10 cellular contexts compared by ENCODE assay signal in genomic region chrX:115499112-115499805, GRCh38.
DNase-seq lines count a peak whose midpoint lies in the region; TF ChIP-seq lines count a peak whose summit lies in the region.
"Had no signal": no experiment of that assay in that cellular context is flagged by ENCODE, and none has a peak within 500 bp of the region (broad histone marks: within the 10 kb centered on the region; RNA-seq: fewer than 3 reads in every experiment).

No MANE protein-coding gene starts in this region.

- H3K4me3 Mint-ChIP-seq in chondrocyte (ENCODE audit: unreplicated experiment) (peak overlapping the region; percentile 7), nephron progenitor cell (no peak overlapping the region)
- H3K4me3 Mint-ChIP-seq: CD8-positive, alpha-beta memory T cell; naive B cell had no signal

- H3K27ac Mint-ChIP-seq in chondrocyte (ENCODE audit: unreplicated experiment) (peak overlapping the region; percentile 20), nephron progenitor cell (peak overlapping the region; percentile 64)
- H3K27ac Mint-ChIP-seq: CD8-positive, alpha-beta memory T cell; naive B cell had no signal

- no peak for TF ChIP-seq CTCF in GM12865 (IDR thresholded peaks at IDR 0.05; ENCODE audit: insufficient read depth, low read depth, low read length, missing control alignments)
- no peak for TF ChIP-seq CTCF in chondrocyte (IDR thresholded peaks at IDR 0.05)
- no peak for TF ChIP-seq CTCF in nephron progenitor cell (IDR thresholded peaks at IDR 0.05)

- H3K36me3 Mint-ChIP-seq in chondrocyte (ENCODE audit: low read depth) (no peaks in the 10 kb centered on the region), nephron progenitor cell (ENCODE audit: low read depth) (no peaks in the 10 kb centered on the region)
- H3K36me3 Mint-ChIP-seq: CD8-positive, alpha-beta memory T cell; naive B cell had no signal

- H3K27me3 Mint-ChIP-seq in chondrocyte (ENCODE audit: low read depth) (no peaks in the 10 kb centered on the region), nephron progenitor cell (ENCODE audit: low read depth, poor library complexity) (no peaks in the 10 kb centered on the region)
- H3K27me3 Mint-ChIP-seq: naive B cell had no signal

- H3K9me3 Mint-ChIP-seq in chondrocyte (ENCODE audit: low read depth) (no peaks in the 10 kb centered on the region), nephron progenitor cell (no peaks in the 10 kb centered on the region)

- no peak overlapping the region; the same call in 1 of the 2 replicates for H3K4me3 ChIP-seq in GM12865 (ENCODE audit: low read depth, low read length)

- H3K4me1 Mint-ChIP-seq in chondrocyte (ENCODE audit: low read depth) (peaks cover 34% of the 10 kb centered on the region), nephron progenitor cell (peaks cover 34% of the 10 kb centered on the region)
- H3K4me1 Mint-ChIP-seq: CD8-positive, alpha-beta memory T cell had no signal

- DNase-seq in GM12865 (ENCODE audit: low read depth) (peak; percentile 45), NCI-H2107 treated with DMSO at 0.1 percent for 48 hours (lab: John Stamatoyannopoulos, UW; ENCODE audit: unreplicated experiment) (peak; percentile 58), chondrocyte (ENCODE audit: low spot score) (no peak), nephron progenitor cell (peak; percentile 4), NCI-H748 (lab: John Stamatoyannopoulos, UW; ENCODE audit: unreplicated experiment) (no peak), NCI-H526 (lab: John Stamatoyannopoulos, UW) (no peak), T-helper 2 cell (no peak)
- DNase-seq in activated CD4-positive, alpha-beta T cell treated with anti-CD3 and anti-CD28 coated beads, Interleukin-2, amount 50 U/mL, for 48 hours: no peak
- DNase-seq: CD8-positive, alpha-beta memory T cell; naive B cell had no signal

Comparison
In these comparisons a context has a peak if more than half of its experiments do, and no peak if none do; other contexts are left out.
1. DNase-seq: peak in GM12865 (single experiment), NCI-H2107 treated with DMSO at 0.1 percent for 48 hours (single experiment) and nephron progenitor cell (single experiment); none in chondrocyte (single experiment), NCI-H748 (single experiment), NCI-H526 (0 of 2), T-helper 2 cell (0 of 5) and activated CD4-positive, alpha-beta T cell treated with anti-CD3 and anti-CD28 coated beads, Interleukin-2, amount 50 U/mL, for 48 hours (0 of 2).